Comparison of ENCODE assay signal across 8 cellular contexts in genomic region chr9:83334320-83334719, GRCh38.
DNase-seq lines count a peak whose midpoint lies in the region; ATAC-seq and TF ChIP-seq lines count a peak whose summit lies in the region.

No MANE protein-coding gene starts in this region.

- no peaks in the 10 kb centered on the region for H3F3A ChIP-seq in SU-DHL-6 (ENCODE audit: insufficient read depth)

- H3K9me3 ChIP-seq in SU-DHL-6 (ENCODE audit: insufficient read depth, low read length) = no peaks in the 10 kb centered on the region
- no peaks in the 10 kb centered on the region for H3K9me3 ChIP-seq in adipocyte (ENCODE audit: control insufficient read depth, low read length)
- peaks cover 0 to 8% (median 0%) of the 10 kb centered on the region in 11 donors for H3K9me3 ChIP-seq in heart right ventricle

- no peaks in the 10 kb centered on the region for H4K20me1 ChIP-seq in SU-DHL-6 (ENCODE audit: low read depth, low read length)

- peak; percentile 76 for ATAC-seq in GM21717 (IDR thresholded peaks at IDR 0.05; ENCODE audit: unreplicated experiment)
- ATAC-seq in heart right ventricle = peak; percentile 79 to 94 (median 92)
- no peak for ATAC-seq in GM21367 (IDR thresholded peaks at IDR 0.05; ENCODE audit: unreplicated experiment)

- H3K36me3 ChIP-seq in SU-DHL-6 (ENCODE audit: low read length) (no peaks in the 10 kb centered on the region), adipocyte (ENCODE audit: control insufficient read depth, insufficient read depth, low read length, severe bottlenecking) (no peaks in the 10 kb centered on the region), heart right ventricle (peaks cover 0 to 9% (median 0%) of the 10 kb centered on the region in 9 donors)

- 1% methylated on average over 4 of the region's 4 CpGs for WGBS in heart right ventricle, 2 donors

- DNase-seq in D341Med (ENCODE audit: low spot score) (peak; percentile 71), NB4 (ENCODE audit: low read depth) (peak; percentile 80), adipocyte (ENCODE audit: low read depth) (peak; percentile 97), heart right ventricle (peak; percentile 84 to 85), retina (peak; percentile 61)

- H3K27ac ChIP-seq in SU-DHL-6 (ENCODE audit: low read depth, low read length) (no peak overlapping the region), heart right ventricle (no peak overlapping the region)

- H2AFZ ChIP-seq in SU-DHL-6 (ENCODE audit: low read depth, low read length, severe bottlenecking) = no peak overlapping the region

- no peak overlapping the region for H3K4me2 ChIP-seq in SU-DHL-6 (ENCODE audit: low read depth, low read length, poor library complexity, severe bottlenecking)

- H3K9me2 ChIP-seq in SU-DHL-6 (replicated peaks; ENCODE audit: insufficient read depth, low read length) = no peaks in the 10 kb centered on the region

- H3K79me2 ChIP-seq in SU-DHL-6 (ENCODE audit: insufficient read depth, low read length) = no peaks in the 10 kb centered on the region

- peaks cover 4% of the 10 kb centered on the region for H3K4me1 ChIP-seq in adipocyte (ENCODE audit: control insufficient read depth, insufficient read depth, low read length)
- H3K4me1 ChIP-seq in heart right ventricle = peaks cover 0 to 6% (median 0%) of the 10 kb centered on the region in 9 donors

- H3K4me3 ChIP-seq in NB4 (ENCODE audit: low read depth, low read length) (no peak overlapping the region), SU-DHL-6 (ENCODE audit: insufficient read depth, low read length, poor library complexity, severe bottlenecking) (no peak overlapping the region), adipocyte (ENCODE audit: low read length) (no peak overlapping the region), heart right ventricle (no peak overlapping the region)

- TF ChIP-seq CTCF in NB4 (IDR thresholded peaks at IDR 0.05; ENCODE audit: low read depth, low read length) (peak; percentile 83), SU-DHL-6 (IDR thresholded peaks at IDR 0.05; ENCODE audit: insufficient read depth, low read length, poor library complexity, severe bottlenecking) (peak; percentile 84), heart right ventricle (IDR thresholded peaks at IDR 0.05) (peak; percentile 90 to 98 (median 95))

- H3K9ac ChIP-seq in SU-DHL-6 (ENCODE audit: low read length) (no peak overlapping the region), adipocyte (ENCODE audit: low read length) (no peak overlapping the region)

- intact Hi-C loops in heart right ventricle (cut with DNase I) = loop anchor here (1.0 to 10.0 kb wide), 12 partner anchors 115 to 310 kb away; partner anchors contain the start of gene FRMD3 (in 3 of the 10)

- no peaks in the 10 kb centered on the region for H3K27me3 ChIP-seq in SU-DHL-6 (ENCODE audit: low read length)
- no peaks in the 10 kb centered on the region for H3K27me3 ChIP-seq in adipocyte (replicated peaks; ENCODE audit: control insufficient read depth, insufficient read depth, low read length)
- H3K27me3 ChIP-seq in heart right ventricle = no peaks in the 10 kb centered on the region

- TF ChIP-seq POLR2A in NB4 (IDR thresholded peaks at IDR 0.05; ENCODE audit: extremely low read depth, insufficient read length) = no peak
